In the genomic region with DNA sequence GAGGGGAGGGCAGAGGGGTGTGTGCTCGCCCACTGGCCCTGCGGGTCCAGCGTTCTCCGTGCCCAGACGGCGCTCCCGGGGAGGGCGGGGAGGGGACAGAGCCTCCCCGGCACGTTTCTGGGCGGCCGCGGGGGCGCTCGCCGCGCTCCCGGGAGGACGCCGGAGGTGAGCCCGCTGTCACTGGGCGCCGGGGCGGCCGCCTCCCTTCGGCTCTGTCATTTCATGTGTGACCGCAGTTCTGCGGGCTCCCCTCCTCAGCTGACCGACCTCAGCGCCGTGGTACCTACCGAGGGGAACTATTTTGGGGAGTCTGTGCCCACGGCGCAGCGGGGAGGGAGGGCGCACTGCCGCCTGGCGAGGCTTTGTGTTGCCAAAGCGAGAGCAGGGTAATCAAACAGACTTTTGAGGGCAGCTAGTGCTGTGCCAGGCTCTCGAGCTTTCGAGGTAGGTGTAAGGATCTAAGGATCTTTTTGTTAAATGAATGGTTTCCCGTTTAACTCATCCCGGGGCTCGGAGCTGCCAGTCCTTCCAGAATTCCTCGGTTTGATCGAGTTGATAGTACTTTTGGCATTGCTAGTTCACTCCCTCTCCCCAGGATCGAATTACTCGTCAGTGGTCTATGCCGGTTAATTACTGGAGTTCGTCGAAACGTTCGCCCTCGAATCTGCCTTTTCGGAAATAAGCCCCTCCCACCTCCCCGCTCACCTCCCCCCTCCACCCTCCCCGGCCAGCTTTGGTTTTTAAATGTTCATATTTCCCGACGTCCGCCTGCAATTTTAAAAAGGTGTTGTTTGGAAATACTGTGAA, we compare ENCODE assay signal across 7 cellular contexts. TPM values are rescaled to one million over a fixed set of nuclear protein-coding genes. Genes with fewer than 3 reads are reported as not detected.
A peak's percentile ranks its signal among the peaks of the same experiment; 100 is the strongest.
DNase-seq lines count a peak whose midpoint lies in the region; ATAC-seq and TF ChIP-seq lines count a peak whose summit lies in the region.

No MANE protein-coding gene starts in this region.

- ATAC-seq in HG02571 (IDR thresholded peaks at IDR 0.05; ENCODE audit: unreplicated experiment) = peak; percentile 52

- no peaks in the 10 kb centered on the region for H3K27me3 Mint-ChIP-seq in chondrocyte (ENCODE audit: low read depth)

- in situ Hi-C loops in GM13976 (cut with MboI; ENCODE audit: low sequenced_read_pairs, unreplicated experiment) = loop anchor here (10.0 kb wide), 1 partner anchor 141 kb away; no protein-coding TSS in a partner anchor

- peak overlapping the region; percentile 97 for H3K27ac Mint-ChIP-seq in chondrocyte (ENCODE audit: unreplicated experiment)

- no peaks in the 10 kb centered on the region for H3K36me3 Mint-ChIP-seq in chondrocyte (ENCODE audit: low read depth)

- peak overlapping the region; percentile 88 for H3K4me3 Mint-ChIP-seq in chondrocyte (ENCODE audit: unreplicated experiment)

- no peaks in the 10 kb centered on the region for H3K9me3 Mint-ChIP-seq in chondrocyte (ENCODE audit: low read depth)

- TF ChIP-seq CTCF in GM13976 (IDR thresholded peaks at IDR 0.05; ENCODE audit: borderline replicate concordance, control extremely low read depth, extremely low read depth, insufficient read depth, missing control alignments) (no peak), chondrocyte (IDR thresholded peaks at IDR 0.05) (peak; percentile 73)

- DNase-seq in GM13976 (ENCODE audit: low spot score) (peak; percentile 72), NCI-H1048 (lab: John Stamatoyannopoulos, UW) (peak; percentile 47), chondrocyte (ENCODE audit: low spot score) (no peak), kidney tubule cell (ENCODE audit: low spot score) (peak; percentile 68)
- peak; percentile 52 for DNase-seq in activated CD4-positive, alpha-beta T cell treated with anti-CD3 and anti-CD28 coated beads for 1 hour
- DNase-seq in stimulated activated CD4-positive, alpha-beta T cell treated with anti-CD3 and anti-CD28 coated beads, Interleukin-1b, Interleukin-23, amount 100 ng/mL, for 4 hours (ENCODE audit: low read depth in 2 of 2) = peak; percentile 53 to 61

- H3K4me1 Mint-ChIP-seq in chondrocyte (ENCODE audit: low read depth) = peaks cover 37% of the 10 kb centered on the region

RNA-seq across cellular contexts. Expression of gene ARID5B, which starts 1.9 kb away (rescaled TPM):
- 75.2 to 95.2 TPM (median 93.6 TPM) in 3 replicates for total RNA-seq in chondrocyte
